Comparison of ENCODE assay signal across 25 cellular contexts in genomic region chr14:63515240-63515639, GRCh38. TPM values are rescaled to one million over a fixed set of nuclear protein-coding genes. Genes with fewer than 3 reads are reported as not detected.
DNase-seq lines count a peak whose midpoint lies in the region; ATAC-seq, FAIRE-seq and TF ChIP-seq lines count a peak whose summit lies in the region.
"Had no signal": no experiment of that assay in that cellular context is flagged by ENCODE, and none has a peak within 500 bp of the region (broad histone marks: within the 10 kb centered on the region; RNA-seq: fewer than 3 reads in every experiment).

No MANE protein-coding gene starts in this region.

- TF ChIP-seq POLR2A in HepG2 (IDR thresholded peaks at IDR 0.05; ENCODE audit: insufficient read depth in 1 of 2, low read depth in 2 of 2, low read length in 2 of 2) (no peak), right lobe of liver (IDR thresholded peaks at IDR 0.05) (no peak)

- H2AFZ ChIP-seq in HepG2 (ENCODE audit: low read length): no peak overlapping the region
- H2AFZ ChIP-seq: GM23338 had no signal

- no peaks in the 10 kb centered on the region for H3K27me3 ChIP-seq in HepG2 (ENCODE audit: control insufficient read depth in 1 of 2, insufficient read depth in 2 of 2, low read length in 2 of 2)
- H3K27me3 ChIP-seq in right lobe of liver: no peaks in the 10 kb centered on the region
- H3K27me3 ChIP-seq: BE2C; BLaER1 treated with 17β-estradiol and CSF1 and Interleukin-3, amounts not matched to agents 10 nM and 100 nM had no signal

- intact Hi-C loops in HepG2 (cut with micrococcal nuclease; ENCODE audit: unreplicated experiment) (no loop called here), right lobe of liver (cut with DNase I) (no loop called here)

- no peak for ATAC-seq in HepG2
- ATAC-seq in right lobe of liver: no peak
- ATAC-seq in effector memory CD8-positive, alpha-beta T cell (replicated peaks): no peak
- ATAC-seq in stimulated activated effector memory CD8-positive, alpha-beta T cell treated with anti-CD3 and anti-CD28 coated beads, Interleukin-12 subunit alpha, Interleukin-12 subunit beta, amount 100 ng/mL, for 72 hours: no peak
- ATAC-seq in activated T-cell treated with anti-CD3 and anti-CD28 coated beads, Interleukin-2, amount 50 U/mL, for 4 hours: no peak
- ATAC-seq: HCT116 had no signal

- CTCF ChIA-PET in HepG2 (lab: Yijun Ruan, JAX; ENCODE audit: low intra/inter-chr PET ratio, low total read pairs): no interaction called here

- H3K36me3 ChIP-seq in HepG2 (replicated peaks in 1 of 2; ENCODE audit: control insufficient read depth in 1 of 2, insufficient read depth in 2 of 2, low read length in 2 of 2) (peaks cover 3 to 6% of the 10 kb centered on the region in 2 experiments; a peak in 3 of 5 replicates), right lobe of liver (no peaks in the 10 kb centered on the region)

- no peak overlapping the region for H3K4me3 ChIP-seq in HepG2 (replicated peaks in 1 of 3; ENCODE audit: insufficient read depth in 1 of 3, low read depth in 2 of 3, low read length in 3 of 3)
- H3K4me3 ChIP-seq in right lobe of liver: no peak overlapping the region
- H3K4me3 ChIP-seq: BLaER1 treated with 17β-estradiol and CSF1 and Interleukin-3, amounts not matched to agents 10 nM and 100 nM; GM23338 had no signal

- no peak overlapping the region for H3K27ac ChIP-seq in HepG2 (ENCODE audit: extremely low read length, insufficient read depth, low read length)
- H3K27ac ChIP-seq in right lobe of liver: no peak overlapping the region
- peak overlapping the region; percentile 67 for H3K27ac ChIP-seq in VCaP
- H3K27ac ChIP-seq: 22Rv1; BLaER1 treated with 17β-estradiol and CSF1 and Interleukin-3, amounts not matched to agents 10 nM and 100 nM had no signal

- in situ Hi-C loops in HepG2 (cut with HindIII; ENCODE audit: extremely low pct_ligation_motif_present, low pct_unique_long_range_greater_than_20kb): no loop called here

- no peak overlapping the region for H3K4me2 ChIP-seq in HepG2 (ENCODE audit: low read depth, low read length)
- H3K4me2 ChIP-seq: GM23338 had no signal

- no peak for DNase-seq in HepG2 (ENCODE audit: low spot score)
- no peak for DNase-seq in right lobe of liver
- DNase-seq in effector memory CD8-positive, alpha-beta T cell: no peak
- no peak for DNase-seq in stimulated activated effector memory CD8-positive, alpha-beta T cell treated with anti-CD3 and anti-CD28 coated beads, Interleukin-12 subunit alpha, Interleukin-12 subunit beta, amount 100 ng/mL, for 72 hours (ENCODE audit: low spot score in 2 of 2)
- no peak for DNase-seq in activated CD4-positive, alpha-beta T cell treated with anti-CD3 and anti-CD28 coated beads for 48 hours
- DNase-seq in D721Med (ENCODE audit: insufficient read length, low spot score): no peak
- no peak for DNase-seq in activated T-cell treated with anti-CD3 and anti-CD28 coated beads, Interleukin-2, amount 50 U/mL, for 4 hours
- DNase-seq: ACHN; AML-193; BE2C; CD4-positive, alpha-beta T cell; CD8-positive, alpha-beta memory T cell; DMS53; DMS79 treated with DMSO at 0.1 percent for 48 hours; GF-D8; H9 had no signal

- H3K79me2 ChIP-seq in HepG2 (ENCODE audit: insufficient read depth, low read length): peaks cover 57% of the 10 kb centered on the region

- FAIRE-seq in HepG2 (lab: Jason Lieb, UNC) (no peak), D721Med (lab: Jason Lieb, UNC) (no peak)
- FAIRE-seq: A204.1, GM12891, GM18507 had no signal

- H3K4me3 Mint-ChIP-seq in effector memory CD8-positive, alpha-beta T cell: no peak overlapping the region
- no peak overlapping the region for H3K4me3 Mint-ChIP-seq in stimulated activated effector memory CD8-positive, alpha-beta T cell treated with anti-CD3 and anti-CD28 coated beads, Interleukin-12 subunit alpha, Interleukin-12 subunit beta, amount 100 ng/mL, for 72 hours
- no peak overlapping the region for H3K4me3 Mint-ChIP-seq in activated T-cell treated with anti-CD3 and anti-CD28 coated beads, Interleukin-2, amount 50 U/mL, for 4 hours
- H3K4me3 Mint-ChIP-seq: CD14-positive monocyte; CD4-positive, alpha-beta T cell; CD8-positive, alpha-beta memory T cell; GM23338; H9 had no signal

- TF ChIP-seq CTCF in HepG2 (CRISPR knock-in tag; IDR thresholded peaks at IDR 0.05) (no peak), right lobe of liver (IDR thresholded peaks at IDR 0.05) (no peak), VCaP (conservative IDR thresholded peaks at IDR 0.05) (no peak), D721Med (IDR thresholded peaks at IDR 0.05; ENCODE audit: insufficient read depth, missing control alignments) (no peak)

- no peaks in the 10 kb centered on the region for H3K27me3 Mint-ChIP-seq in effector memory CD8-positive, alpha-beta T cell
- H3K27me3 Mint-ChIP-seq in activated T-cell treated with anti-CD3 and anti-CD28 coated beads, Interleukin-2, amount 50 U/mL, for 4 hours (ENCODE audit: low read depth): no peaks in the 10 kb centered on the region
- H3K27me3 Mint-ChIP-seq: CD4-positive, alpha-beta T cell; CD8-positive, alpha-beta memory T cell had no signal

- H3K4me1 ChIP-seq in HepG2 (ENCODE audit: insufficient read depth, low read length) (no peaks in the 10 kb centered on the region), right lobe of liver (peaks cover 0 to 3% (median 0%) of the 10 kb centered on the region in 4 donors)

- peaks cover 30 to 56% of the 10 kb centered on the region in 2 donors for H3K4me1 Mint-ChIP-seq in effector memory CD8-positive, alpha-beta T cell (ENCODE audit: low read depth in 2 of 2)
- peaks cover 47% of the 10 kb centered on the region for H3K4me1 Mint-ChIP-seq in stimulated activated effector memory CD8-positive, alpha-beta T cell treated with anti-CD3 and anti-CD28 coated beads, Interleukin-12 subunit alpha, Interleukin-12 subunit beta, amount 100 ng/mL, for 72 hours
- peaks cover 48% of the 10 kb centered on the region for H3K4me1 Mint-ChIP-seq in activated T-cell treated with anti-CD3 and anti-CD28 coated beads, Interleukin-2, amount 50 U/mL, for 4 hours (ENCODE audit: low read depth)

- POLR2A ChIA-PET in HepG2 (lab: Yijun Ruan, JAX): no interaction called here

- peaks cover 7% of the 10 kb centered on the region for H3K36me3 Mint-ChIP-seq in effector memory CD8-positive, alpha-beta T cell (ENCODE audit: insufficient read depth)
- H3K36me3 Mint-ChIP-seq in stimulated activated effector memory CD8-positive, alpha-beta T cell treated with anti-CD3 and anti-CD28 coated beads, Interleukin-12 subunit alpha, Interleukin-12 subunit beta, amount 100 ng/mL, for 72 hours: peaks cover 8% of the 10 kb centered on the region
- peaks cover 6% of the 10 kb centered on the region for H3K36me3 Mint-ChIP-seq in activated T-cell treated with anti-CD3 and anti-CD28 coated beads, Interleukin-2, amount 50 U/mL, for 4 hours (ENCODE audit: insufficient read depth)

- peaks cover 6% of the 10 kb centered on the region; the same call in 1 of the 2 replicates for H4K20me1 ChIP-seq in HepG2 (ENCODE audit: insufficient read depth, low read length)

- BruUV-seq in HepG2 (replicated peaks; lab: Mats Ljungman, UMichigan): no TSS peak

- 91% methylated on average over 4 of the region's 4 CpGs for WGBS in HepG2 (ENCODE audit: low lambda C conversion rate)
- WGBS in right lobe of liver (ENCODE audit: insufficient coverage, low coverage, low lambda C conversion rate, missing lambda C conversion rate): 92% methylated on average over 4 of the region's 4 CpGs

- no peak for TF ChIP-seq EP300 in HepG2 (IDR thresholded peaks at IDR 0.05; ENCODE audit: low read depth in 2 of 2, low read length in 2 of 2)
- no peak for TF ChIP-seq EP300 in HepG2 (CRISPR knock-in tag; IDR thresholded peaks at IDR 0.05; ENCODE audit: borderline replicate concordance)

- H3K9me3 ChIP-seq in HepG2 (ENCODE audit: low read length) (no peaks in the 10 kb centered on the region), right lobe of liver (no peaks in the 10 kb centered on the region)
- H3K9me3 ChIP-seq: BE2C had no signal

- H3K9me3 Mint-ChIP-seq in effector memory CD8-positive, alpha-beta T cell: no peaks in the 10 kb centered on the region
- no peaks in the 10 kb centered on the region for H3K9me3 Mint-ChIP-seq in stimulated activated effector memory CD8-positive, alpha-beta T cell treated with anti-CD3 and anti-CD28 coated beads, Interleukin-12 subunit alpha, Interleukin-12 subunit beta, amount 100 ng/mL, for 72 hours
- no peaks in the 10 kb centered on the region for H3K9me3 Mint-ChIP-seq in activated T-cell treated with anti-CD3 and anti-CD28 coated beads, Interleukin-2, amount 50 U/mL, for 4 hours
- H3K9me3 Mint-ChIP-seq: CD4-positive, alpha-beta T cell; CD8-positive, alpha-beta memory T cell; H9 had no signal

- H3K9ac ChIP-seq in HepG2 (ENCODE audit: insufficient read depth, low read depth, low read length): no peak overlapping the region
- H3K9ac ChIP-seq: BLaER1 treated with 17β-estradiol and CSF1 and Interleukin-3, amounts not matched to agents 10 nM and 100 nM had no signal

- H3K27ac Mint-ChIP-seq in effector memory CD8-positive, alpha-beta T cell: peak overlapping the region; percentile 16 to 89
- H3K27ac Mint-ChIP-seq in stimulated activated effector memory CD8-positive, alpha-beta T cell treated with anti-CD3 and anti-CD28 coated beads, Interleukin-12 subunit alpha, Interleukin-12 subunit beta, amount 100 ng/mL, for 72 hours: peak overlapping the region; percentile 41
- H3K27ac Mint-ChIP-seq: GM23338, H9 had no signal

- TF ChIP-seq RAD21 in HepG2 (CRISPR knock-in tag; IDR thresholded peaks at IDR 0.05): no peak

RNA-seq across cellular contexts. Expression of gene PPP2R5E, which starts 27.9 kb away (rescaled TPM):
- total RNA-seq in HepG2 (2016; rRNA removed; fragmentation: Illumina TruSeq; extraction: Trizol) (11.0 and 22.5 TPM in 2 replicates), right lobe of liver (10 to 100 TPM; 12.5 to 34.8 (median 18.2) TPM)
- 3.9 and 4.8 TPM in 2 replicates for total RNA-seq in HepG2 (2016; cell fraction: cytosol; rRNA removed; fragmentation: Illumina TruSeq; extraction: Trizol; ENCODE audit: low read depth)
- 10.3 and 22.7 TPM in 2 replicates for total RNA-seq in HepG2 (2016; cell fraction: insoluble cytoplasmic fraction; rRNA removed; fragmentation: Illumina TruSeq; extraction: Trizol)
- total RNA-seq in HepG2 (2016; cell fraction: membrane; rRNA removed; fragmentation: Illumina TruSeq; extraction: Trizol): 19.8 and 21.1 TPM in 2 replicates
- 15.6 and 17.0 TPM in 2 replicates for total RNA-seq in HepG2 (2016; cell fraction: nucleus; rRNA removed; fragmentation: Illumina TruSeq; extraction: Trizol)
- polyA plus RNA-seq in HepG2 (2011; rRNA removed): 6.4 and 8.9 TPM in 2 replicates
- polyA plus RNA-seq in HepG2 (2011; cell fraction: cytosol; rRNA removed): 2.7 and 5.2 TPM in 2 replicates
- polyA plus RNA-seq in HepG2 (2011; cell fraction: nucleus; rRNA removed): 4.7 and 5.0 TPM in 2 replicates
- 13.6 and 14.4 TPM in 2 replicates for polyA plus RNA-seq in HepG2 (2012)
- 4.4 and 5.3 TPM in 2 replicates for polyA plus RNA-seq in HepG2 (2016; cell fraction: cytosol; fragmentation: Illumina TruSeq; extraction: Trizol; ENCODE audit: low read depth)
- polyA plus RNA-seq in HepG2 (2016; cell fraction: insoluble cytoplasmic fraction; fragmentation: Illumina TruSeq; extraction: Trizol; ENCODE audit: low read depth): 31.8 and 35.2 TPM in 2 replicates
- 17.1 TPM in 2 replicates for polyA plus RNA-seq in HepG2 (2016; cell fraction: membrane; fragmentation: Illumina TruSeq; extraction: Trizol; ENCODE audit: low read depth)
- polyA plus RNA-seq in HepG2 (2016; cell fraction: nucleus; fragmentation: Illumina TruSeq; extraction: Trizol; ENCODE audit: insufficient read depth, low read depth): 17.7 and 18.9 TPM in 2 replicates
- 7.8 and 8.6 TPM in 2 replicates for polyA minus RNA-seq in HepG2 (2011; rRNA and poly(A)+ RNA removed; ENCODE audit: low replicate concordance)
- 21.7 and 25.6 TPM in 2 replicates for polyA minus RNA-seq in HepG2 (2011; cell fraction: cytosol; rRNA and poly(A)+ RNA removed)
- polyA minus RNA-seq in HepG2 (2011; cell fraction: nucleus; rRNA and poly(A)+ RNA removed): 29.4 and 30.6 TPM in 2 replicates
- total RNA-seq in activated T-cell treated with anti-CD3 and anti-CD28 coated beads, Interleukin-2, amount 50 U/mL, for 4 hours: 10 to 100 TPM; 49.3 to 51.1 (median 49.6) TPM
